In genomic region chr7:139647812-139648616, GRCh38 we compare ENCODE assay signal across 12 cellular contexts.
DNase-seq lines count a peak whose midpoint lies in the region; ATAC-seq, FAIRE-seq and TF ChIP-seq lines count a peak whose summit lies in the region.
"Had no signal": no experiment of that assay in that cellular context is flagged by ENCODE, and none has a peak within 500 bp of the region (broad histone marks: within the 10 kb centered on the region; RNA-seq: fewer than 3 reads in every experiment).

No MANE protein-coding gene starts in this region.

- peaks cover 70% of the 10 kb centered on the region for H3K4me1 Mint-ChIP-seq in activated CD4-positive, alpha-beta T cell treated with anti-CD3 and anti-CD28 coated beads for 36 hours
- peaks cover 49% of the 10 kb centered on the region for H3K4me1 Mint-ChIP-seq in activated CD4-positive, alpha-beta memory T cell treated with anti-CD3 and anti-CD28 coated beads for 36 hours (ENCODE audit: low read depth)
- H3K4me1 Mint-ChIP-seq in immature natural killer cell, result peaks cover 73 to 93% of the 10 kb centered on the region in 2 donors
- peaks cover 60% of the 10 kb centered on the region for H3K4me1 Mint-ChIP-seq in stimulated activated memory B cell treated with anti-CD40 and anti-IgM and Interleukin-4, amounts not matched to agents 10 μg/mL and 1 μg/mL and 100 μg/mL, for 72 hours

- peak; percentile 42 for DNase-seq in activated CD4-positive, alpha-beta T cell treated with anti-CD3 and anti-CD28 coated beads for 36 hours
- DNase-seq in activated CD4-positive, alpha-beta T cell treated with anti-CD3 and anti-CD28 coated beads, Interleukin-2, amount 50 U/mL, for 1 hour, result no peak
- DNase-seq in activated CD4-positive, alpha-beta memory T cell treated with anti-CD3 and anti-CD28 coated beads for 36 hours, result no peak
- DNase-seq in immature natural killer cell (peak in 1 of 3 donors; percentile 20), RPMI8226 (no peak), H54 (ENCODE audit: insufficient read length, low spot score) (no peak), mesenteric fat pad (ENCODE audit: low spot score) (no peak)
- DNase-seq: BE2C; central memory CD4-positive, alpha-beta T cell; left lung; NCI-H2171 had no signal

- no peak for TF ChIP-seq POLR2A in H54 (IDR thresholded peaks at IDR 0.05; ENCODE audit: low read depth, low read length)

- intact Hi-C loops in activated CD4-positive, alpha-beta T cell treated with anti-CD3 and anti-CD28 coated beads for 36 hours (cut with DNase I, micrococcal nuclease), result loop anchor here (1.0 to 2.0 kb wide), 8 partner anchors 21 to 181 kb away; partner anchors contain the start of genes HIPK2 (in 1 of the 2) and TBXAS1 (in 1 of the 2)
- intact Hi-C loops in activated CD4-positive, alpha-beta memory T cell treated with anti-CD3 and anti-CD28 coated beads for 36 hours (cut with micrococcal nuclease), result loop anchor here (2.0 to 5.0 kb wide), 2 partner anchors 25 to 269 kb away; no protein-coding TSS in a partner anchor

- H3K27me3 Mint-ChIP-seq in activated CD4-positive, alpha-beta T cell treated with anti-CD3 and anti-CD28 coated beads for 36 hours, result no peaks in the 10 kb centered on the region
- H3K27me3 Mint-ChIP-seq in activated CD4-positive, alpha-beta memory T cell treated with anti-CD3 and anti-CD28 coated beads for 36 hours, result no peaks in the 10 kb centered on the region
- peaks cover 0 to 7% (median 4%) of the 10 kb centered on the region in 3 donors for H3K27me3 Mint-ChIP-seq in immature natural killer cell (ENCODE audit: low read depth in 3 of 3)
- H3K27me3 Mint-ChIP-seq in stimulated activated memory B cell treated with anti-CD40 and anti-IgM and Interleukin-4, amounts not matched to agents 10 μg/mL and 1 μg/mL and 100 μg/mL, for 72 hours, result no peaks in the 10 kb centered on the region

- H3K9me3 Mint-ChIP-seq in activated CD4-positive, alpha-beta T cell treated with anti-CD3 and anti-CD28 coated beads for 36 hours (ENCODE audit: low read depth), result no peaks in the 10 kb centered on the region
- H3K9me3 Mint-ChIP-seq in activated CD4-positive, alpha-beta memory T cell treated with anti-CD3 and anti-CD28 coated beads for 36 hours, result no peaks in the 10 kb centered on the region
- no peaks in the 10 kb centered on the region for H3K9me3 Mint-ChIP-seq in immature natural killer cell
- no peaks in the 10 kb centered on the region for H3K9me3 Mint-ChIP-seq in stimulated activated memory B cell treated with anti-CD40 and anti-IgM and Interleukin-4, amounts not matched to agents 10 μg/mL and 1 μg/mL and 100 μg/mL, for 72 hours

- POLR2A ChIA-PET in activated CD4-positive, alpha-beta T cell treated with anti-CD3 and anti-CD28 coated beads for 36 hours (lab: Charles Lee), result interaction anchor here (0.6 to 0.7 kb wide), 2 partner anchors 33 to 119 kb away, joined by 4 read pairs; no protein-coding TSS in a partner anchor
- POLR2A ChIA-PET in activated CD4-positive, alpha-beta memory T cell treated with anti-CD3 and anti-CD28 coated beads for 36 hours (lab: Charles Lee), result interaction anchor here (0.7 to 2.1 kb wide), 5 partner anchors 12 to 269 kb away, joined by 3 to 10 read pairs (median 3); no protein-coding TSS in a partner anchor

- H3K36me3 Mint-ChIP-seq in activated CD4-positive, alpha-beta T cell treated with anti-CD3 and anti-CD28 coated beads for 36 hours (ENCODE audit: low read depth), result peaks cover 2% of the 10 kb centered on the region
- H3K36me3 Mint-ChIP-seq in activated CD4-positive, alpha-beta memory T cell treated with anti-CD3 and anti-CD28 coated beads for 36 hours, result no peaks in the 10 kb centered on the region
- peaks cover 0 to 9% (median 3%) of the 10 kb centered on the region in 3 donors for H3K36me3 Mint-ChIP-seq in immature natural killer cell
- H3K36me3 Mint-ChIP-seq in stimulated activated memory B cell treated with anti-CD40 and anti-IgM and Interleukin-4, amounts not matched to agents 10 μg/mL and 1 μg/mL and 100 μg/mL, for 72 hours, result peaks cover 21% of the 10 kb centered on the region

- H3K4me3 Mint-ChIP-seq in activated CD4-positive, alpha-beta T cell treated with anti-CD3 and anti-CD28 coated beads for 36 hours, result peak overlapping the region; percentile 52
- peak overlapping the region; percentile 46 for H3K4me3 Mint-ChIP-seq in activated CD4-positive, alpha-beta memory T cell treated with anti-CD3 and anti-CD28 coated beads for 36 hours
- H3K4me3 Mint-ChIP-seq in immature natural killer cell, result peak overlapping the region; percentile 48 to 81 (median 75)
- peak overlapping the region; percentile 65 for H3K4me3 Mint-ChIP-seq in stimulated activated memory B cell treated with anti-CD40 and anti-IgM and Interleukin-4, amounts not matched to agents 10 μg/mL and 1 μg/mL and 100 μg/mL, for 72 hours

- no peak for FAIRE-seq in H54 (lab: Jason Lieb, UNC)

- CTCF ChIA-PET in activated CD4-positive, alpha-beta T cell treated with anti-CD3 and anti-CD28 coated beads for 36 hours (lab: Charles Lee), result interaction anchor here (0.5 to 5.0 kb wide), 29 partner anchors 11 to 355 kb away, joined by 3 to 94 read pairs (median 4); partner anchors contain the start of gene HIPK2
- CTCF ChIA-PET in activated CD4-positive, alpha-beta memory T cell treated with anti-CD3 and anti-CD28 coated beads for 36 hours (lab: Charles Lee), result interaction anchor here (0.9 to 5.2 kb wide), 22 partner anchors 14 to 354 kb away, joined by 3 to 200 read pairs (median 8); partner anchors contain the start of gene HIPK2

- peak overlapping the region; percentile 70 for H3K27ac Mint-ChIP-seq in activated CD4-positive, alpha-beta T cell treated with anti-CD3 and anti-CD28 coated beads for 36 hours
- H3K27ac Mint-ChIP-seq in activated CD4-positive, alpha-beta memory T cell treated with anti-CD3 and anti-CD28 coated beads for 36 hours, result peak overlapping the region; percentile 30
- H3K27ac Mint-ChIP-seq in immature natural killer cell, result peak overlapping the region; percentile 87 to 94 (median 90)
- H3K27ac Mint-ChIP-seq in stimulated activated memory B cell treated with anti-CD40 and anti-IgM and Interleukin-4, amounts not matched to agents 10 μg/mL and 1 μg/mL and 100 μg/mL, for 72 hours, result peak overlapping the region; percentile 86

- peak; percentile 34 for ATAC-seq in activated CD4-positive, alpha-beta T cell treated with anti-CD3 and anti-CD28 coated beads for 36 hours
- ATAC-seq in stimulated activated memory B cell treated with anti-CD40 and anti-IgM and Interleukin-4, amounts not matched to agents 10 μg/mL and 1 μg/mL and 100 μg/mL, for 72 hours, result no peak

Comparison
In these comparisons a context has a peak if more than half of its experiments do, and no peak if none do; other contexts are left out.
1. H3K27ac Mint-ChIP-seq: peak in every context shown above with its lines; median percentile 90 in immature natural killer cell; 86 in stimulated activated memory B cell treated with anti-CD40 and anti-IgM and Interleukin-4, amounts not matched to agents 10 μg/mL and 1 μg/mL and 100 μg/mL, for 72 hours; 70 in activated CD4-positive, alpha-beta T cell treated with anti-CD3 and anti-CD28 coated beads for 36 hours; 30 in activated CD4-positive, alpha-beta memory T cell treated with anti-CD3 and anti-CD28 coated beads for 36 hours.